In the genomic region with DNA sequence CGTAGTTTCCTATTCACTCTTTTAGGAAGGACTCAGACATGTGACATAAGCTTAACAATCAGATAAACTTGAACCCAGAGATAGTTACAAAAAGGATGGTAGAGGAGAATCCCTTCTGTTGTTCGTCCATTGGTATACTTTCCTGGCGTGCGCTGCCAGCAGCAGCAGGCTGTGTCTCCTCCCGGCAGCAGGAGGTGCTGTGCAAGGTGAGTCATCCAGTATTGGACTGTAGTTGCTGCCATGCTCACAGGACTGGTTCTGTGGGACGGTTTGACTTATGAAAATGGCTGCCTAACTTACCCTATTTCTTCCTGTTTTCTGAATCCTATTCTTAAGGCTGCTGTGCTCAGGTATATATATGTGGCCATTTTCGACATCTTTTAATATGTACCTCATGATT, we compare ENCODE assay signal across 28 cellular contexts.
DNase-seq lines count a peak whose midpoint lies in the region; ATAC-seq, FAIRE-seq and TF ChIP-seq lines count a peak whose summit lies in the region.
"Had no signal": no experiment of that assay in that cellular context is flagged by ENCODE, and none has a peak within 500 bp of the region (broad histone marks: within the 10 kb centered on the region; RNA-seq: fewer than 3 reads in every experiment).

No MANE protein-coding gene starts in this region.

- no peaks in the 10 kb centered on the region for H3K79me2 ChIP-seq in GM23338 (replicated peaks; ENCODE audit: insufficient read depth)

- no peaks in the 10 kb centered on the region for H3K9me3 Mint-ChIP-seq in GM23338

- H3K4me3 ChIP-seq in GM23338 = no peak overlapping the region
- no peak overlapping the region for H3K4me3 ChIP-seq in HUES48 (ENCODE audit: low read depth, low read length)
- H3K4me3 ChIP-seq in WERI-Rb-1 (ENCODE audit: low read depth, low read length) = no peak overlapping the region
- no peak overlapping the region for H3K4me3 ChIP-seq in suprapubic skin
- H3K4me3 ChIP-seq: dorsolateral prefrontal cortex, GM12878, psoas muscle, upper lobe of left lung had no signal

- H3K27ac ChIP-seq in GM23338 (ENCODE audit: low read depth) (no peak overlapping the region), HUES48 (ENCODE audit: low read depth, low read length) (peak overlapping the region; percentile 25), WERI-Rb-1 (no peak overlapping the region), suprapubic skin (no peak overlapping the region)
- H3K27ac ChIP-seq: dorsolateral prefrontal cortex, psoas muscle, upper lobe of left lung, VCaP had no signal

- H3K9me3 ChIP-seq in HUES48 (ENCODE audit: control insufficient read depth, insufficient read depth, low read length) (no peaks in the 10 kb centered on the region), WERI-Rb-1 (ENCODE audit: severe bottlenecking) (no peaks in the 10 kb centered on the region), suprapubic skin (no peaks in the 10 kb centered on the region)
- H3K9me3 ChIP-seq: psoas muscle, upper lobe of left lung had no signal

- H3K4me1 Mint-ChIP-seq in GM23338 = peaks cover 16% of the 10 kb centered on the region
- H3K4me1 Mint-ChIP-seq: activated CD4-positive, alpha-beta T cell treated with anti-CD3 and anti-CD28 coated beads, Interleukin-2, amount 10 ng/mL, durations not matched to agents 7 days and 5 days had no signal

- H3K4me1 ChIP-seq in GM23338 (ENCODE audit: insufficient read depth) (peaks cover 8% of the 10 kb centered on the region; the same call in 1 of the 2 replicates), HUES48 (ENCODE audit: control insufficient read depth, insufficient read depth, low read length) (peaks cover 15% of the 10 kb centered on the region), suprapubic skin (no peaks in the 10 kb centered on the region)
- H3K4me1 ChIP-seq: psoas muscle had no signal

- no peaks in the 10 kb centered on the region for H3F3A ChIP-seq in GM23338 (replicated peaks; ENCODE audit: low read depth)

- H3K27me3 ChIP-seq in GM23338 (ENCODE audit: insufficient read depth) (no peaks in the 10 kb centered on the region), HUES48 (ENCODE audit: control insufficient read depth, insufficient read depth, low read length) (no peaks in the 10 kb centered on the region), WERI-Rb-1 (ENCODE audit: insufficient read depth, low read depth, severe bottlenecking) (no peaks in the 10 kb centered on the region), suprapubic skin (no peaks in the 10 kb centered on the region)
- H3K27me3 ChIP-seq: dorsolateral prefrontal cortex, upper lobe of left lung had no signal

- no peaks in the 10 kb centered on the region for H4K20me1 ChIP-seq in GM23338 (replicated peaks; ENCODE audit: insufficient read depth)

- no peak for FAIRE-seq in frontal cortex (lab: Jason Lieb, UNC)
- FAIRE-seq: endothelial cell of umbilical vein, GM12878 had no signal

- no peak overlapping the region for H3K9ac ChIP-seq in HUES48 (ENCODE audit: low read depth, low read length)

- peak; percentile 49 for DNase-seq in GM23338 (ENCODE audit: low spot score)
- DNase-seq in WERI-Rb-1 = peak; percentile 19
- peak; percentile 21 for DNase-seq in kidney tubule cell (ENCODE audit: low spot score)
- no peak for DNase-seq in frontal cortex (ENCODE audit: low spot score in 2 of 2)
- DNase-seq in suprapubic skin (ENCODE audit: low spot score in 2 of 2) = no peak
- DNase-seq in HK-2 (ENCODE audit: unreplicated experiment) = no peak
- no peak for DNase-seq in stimulated activated CD4-positive, alpha-beta T cell treated with anti-CD3 and anti-CD28 coated beads, Interleukin-1b, Interleukin-23, amount 100 ng/mL, for 48 hours
- DNase-seq: activated CD4-positive, alpha-beta T cell treated with anti-CD3 and anti-CD28 coated beads, Interleukin-2, amount 10 ng/mL, durations not matched to agents 7 days and 5 days; AML-193; DMS79 treated with DMSO at 0.1 percent for 48 hours; dorsolateral prefrontal cortex; head of caudate nucleus; KG1; MV-4-11; NCI-H1694; psoas muscle; RPMI8226; stimulated activated CD8-positive, alpha-beta memory T cell treated with anti-CD3 and anti-CD28 coated beads, Interleukin-4, amount 100 ng/mL, for 48 hours had no signal

- no peak overlapping the region for H3K27ac Mint-ChIP-seq in GM23338
- H3K27ac Mint-ChIP-seq: activated CD4-positive, alpha-beta T cell treated with anti-CD3 and anti-CD28 coated beads, Interleukin-2, amount 10 ng/mL, durations not matched to agents 7 days and 5 days; activated naive CD8-positive, alpha-beta T cell; activated T-helper 1 cell treated with anti-CD3 and anti-CD28 coated beads, Interleukin-12 subunit alpha, Interleukin-12 subunit beta, Interleukin-2, Interleukin-4 antibody, amounts not matched to agents 30 ng/mL and 10 ng/mL and 1 ng/mL, durations not matched to agents 14 hours and 24 hours and 36 hours; T-helper 2 cell treated with Interferon-gamma antibody and Interleukin-4, amounts not matched to agents 5 μg/mL and 100 μg/mL, for 36 hours had no signal

- peak; percentile 93 for ATAC-seq in GM23338
- ATAC-seq: GM12878, HCT116, psoas muscle, SK-N-SH treated with all-trans-retinoic acid at 6 μM for 48 hours had no signal

- no peaks in the 10 kb centered on the region for H3K36me3 ChIP-seq in GM23338 (ENCODE audit: insufficient read depth)
- no peaks in the 10 kb centered on the region for H3K36me3 ChIP-seq in HUES48 (ENCODE audit: control insufficient read depth, insufficient read depth, low read length)
- no peaks in the 10 kb centered on the region for H3K36me3 ChIP-seq in WERI-Rb-1
- no peaks in the 10 kb centered on the region for H3K36me3 ChIP-seq in suprapubic skin
- H3K36me3 ChIP-seq: upper lobe of left lung had no signal

- H3K9me2 ChIP-seq in GM23338 (ENCODE audit: insufficient read depth) = no peaks in the 10 kb centered on the region; the same call in 1 of the 2 replicates

- peak; percentile 59 to 74 for TF ChIP-seq CTCF in GM23338 (conservative IDR thresholded peaks at IDR 0.05; ENCODE audit: low read depth in 2 of 2)
- TF ChIP-seq CTCF in WERI-Rb-1 (IDR thresholded peaks at IDR 0.05; ENCODE audit: low read depth, low read length) = peak; percentile 55
- no peak for TF ChIP-seq CTCF in suprapubic skin (IDR thresholded peaks at IDR 0.05)

- H3K36me3 Mint-ChIP-seq in GM23338 (ENCODE audit: low read depth) = no peaks in the 10 kb centered on the region
- H3K36me3 Mint-ChIP-seq: activated naive CD8-positive, alpha-beta T cell had no signal

- no peak for TF ChIP-seq POLR2A in suprapubic skin (IDR thresholded peaks at IDR 0.05)

- H3K4me3 Mint-ChIP-seq in GM23338 = no peak overlapping the region
- H3K4me3 Mint-ChIP-seq: activated CD4-positive, alpha-beta T cell treated with anti-CD3 and anti-CD28 coated beads, Interleukin-2, amount 10 ng/mL, durations not matched to agents 7 days and 5 days; activated naive CD8-positive, alpha-beta T cell; activated T-helper 1 cell treated with anti-CD3 and anti-CD28 coated beads, Interleukin-12 subunit alpha, Interleukin-12 subunit beta, Interleukin-2, Interleukin-4 antibody, amounts not matched to agents 30 ng/mL and 10 ng/mL and 1 ng/mL, durations not matched to agents 14 hours and 24 hours and 36 hours; T-helper 2 cell treated with Interferon-gamma antibody and Interleukin-4, amounts not matched to agents 5 μg/mL and 100 μg/mL, for 36 hours had no signal

- peak overlapping the region; percentile 64 for H2AFZ ChIP-seq in GM23338

- TF ChIP-seq EP300 in suprapubic skin (IDR thresholded peaks at IDR 0.05) = no peak

- WGBS in suprapubic skin = 84% methylated on average over 7 of the region's 7 CpGs

- peaks cover 1% of the 10 kb centered on the region for H3K27me3 Mint-ChIP-seq in GM23338 (ENCODE audit: insufficient read depth, low read depth, poor library complexity)
- H3K27me3 Mint-ChIP-seq: activated CD4-positive, alpha-beta T cell treated with anti-CD3 and anti-CD28 coated beads, Interleukin-2, amount 10 ng/mL, durations not matched to agents 7 days and 5 days; activated naive CD8-positive, alpha-beta T cell had no signal

- no peak overlapping the region for H3K4me2 ChIP-seq in GM23338

TF ChIP-seq in GM23338, 12 proteins besides CTCF, POLR2A, EP300 and RAD21:
- TF ChIP-seq ZNF114 (CRISPR knock-in tag; IDR thresholded peaks at IDR 0.05) (no peak), POLR2AphosphoS5 (IDR thresholded peaks at IDR 0.05; ENCODE audit: low read depth) (no peak)

Comparison
In these comparisons a context has a peak if more than half of its experiments do, and no peak if none do; other contexts are left out.
1. DNase-seq: peak in GM23338 (single experiment), WERI-Rb-1 (single experiment) and kidney tubule cell (single experiment); none in frontal cortex (0 of 2), suprapubic skin (0 of 2), HK-2 (single experiment) and stimulated activated CD4-positive, alpha-beta T cell treated with anti-CD3 and anti-CD28 coated beads, Interleukin-1b, Interleukin-23, amount 100 ng/mL, for 48 hours (single experiment).
2. CTCF ChIP-seq: peak in GM23338 (2 of 2) and WERI-Rb-1 (single experiment); none in suprapubic skin (0 of 2).